In genomic region chr18:21742323-21742687, GRCh38 we compare ENCODE assay signal across 8 cellular contexts. TPM values are rescaled to one million over a fixed set of nuclear protein-coding genes. Genes with fewer than 3 reads are reported as not detected.
DNase-seq lines count a peak whose midpoint lies in the region; ATAC-seq and TF ChIP-seq lines count a peak whose summit lies in the region.

No MANE protein-coding gene starts in this region.

- ATAC-seq in naive thymus-derived CD4-positive, alpha-beta T cell = no peak
- ATAC-seq in GM21515 (IDR thresholded peaks at IDR 0.05; ENCODE audit: unreplicated experiment) = no peak

- H3K27ac Mint-ChIP-seq in naive thymus-derived CD4-positive, alpha-beta T cell = peak overlapping the region; percentile 12 to 78 (median 65)

- H3K4me1 ChIP-seq in BE2C = no peaks in the 10 kb centered on the region
- H3K4me1 ChIP-seq in naive thymus-derived CD4-positive, alpha-beta T cell (ENCODE audit: control insufficient read depth in 2 of 2, insufficient read depth in 2 of 2, low read length in 2 of 2) = peaks cover 9 to 13% of the 10 kb centered on the region in 2 donors

- H3K36me3 ChIP-seq in BE2C (no peaks in the 10 kb centered on the region), KOPT-K1 (ENCODE audit: insufficient read depth, low read length) (no peaks in the 10 kb centered on the region)
- peaks cover 0 to 3% (median 0%) of the 10 kb centered on the region in 3 experiments for H3K36me3 ChIP-seq in naive thymus-derived CD4-positive, alpha-beta T cell (ENCODE audit: control insufficient read depth in 2 of 3, insufficient read depth in 3 of 3, low read length in 3 of 3)

- TF ChIP-seq CTCF in BE2C (IDR thresholded peaks at IDR 0.05; ENCODE audit: low read depth, low read length) = no peak
- no peak for TF ChIP-seq CTCF in cardiac fibroblast (IDR thresholded peaks at IDR 0.05; ENCODE audit: low read depth, low read length)

- CTCF ChIA-PET in naive thymus-derived CD4-positive, alpha-beta T cell (lab: Charles Lee) = interaction anchor here (0.6 kb wide), 1 partner anchor 158 kb away, joined by 3 read pairs; no protein-coding TSS in a partner anchor

- DNase-seq in BE2C = no peak
- peak in 1 of 2 donors; percentile 36 for DNase-seq in cardiac fibroblast (ENCODE audit: low read depth in 2 of 2)
- no peak for DNase-seq in naive thymus-derived CD4-positive, alpha-beta T cell
- DNase-seq in LoVo (ENCODE audit: low spot score) = no peak
- DNase-seq in caudate nucleus (lab: John Stamatoyannopoulos, UW) = no peak
- DNase-seq in effector CD4-positive, alpha-beta T cell = no peak

- H3K27ac ChIP-seq in KOPT-K1 (ENCODE audit: low read depth, low read length, poor library complexity, severe bottlenecking) (peak overlapping the region; percentile 89), caudate nucleus (ENCODE audit: low read depth, low read length) (no peak overlapping the region)
- H3K27ac ChIP-seq in naive thymus-derived CD4-positive, alpha-beta T cell (ENCODE audit: low read depth, low read length) = no peak overlapping the region

- H3K4me1 Mint-ChIP-seq in naive thymus-derived CD4-positive, alpha-beta T cell = peaks cover 30 to 72% (median 54%) of the 10 kb centered on the region in 7 donors

- intact Hi-C loops in naive thymus-derived CD4-positive, alpha-beta T cell (cut with micrococcal nuclease) = loop anchor here in 1 of 2 donors (5.0 kb wide), 2 partner anchors 110 to 1845 kb away; partner anchors contain the start of gene NPC1

- POLR2A ChIA-PET in naive thymus-derived CD4-positive, alpha-beta T cell (lab: Charles Lee) = interaction anchor here (0.8 to 4.2 kb wide), 5 partner anchors 38 to 145 kb away, joined by 3 to 30 read pairs (median 4); partner anchors contain the start of genes ABHD3, ESCO1 and SNRPD1

- H3K9me3 Mint-ChIP-seq in naive thymus-derived CD4-positive, alpha-beta T cell = peaks cover 0 to 5% (median 0%) of the 10 kb centered on the region in 11 donors

- peaks cover 0 to 20% (median 0%) of the 10 kb centered on the region in 5 donors for H3K36me3 Mint-ChIP-seq in naive thymus-derived CD4-positive, alpha-beta T cell

- peak overlapping the region; percentile 69 to 89 (median 83) for H3K4me3 Mint-ChIP-seq in naive thymus-derived CD4-positive, alpha-beta T cell

- peaks cover 0 to 11% (median 0%) of the 10 kb centered on the region in 5 donors for H3K27me3 Mint-ChIP-seq in naive thymus-derived CD4-positive, alpha-beta T cell

- H3K4me3 ChIP-seq in BE2C (ENCODE audit: low read depth, low read length) (peak overlapping the region; percentile 73), cardiac fibroblast (replicated peaks in 1 of 2; ENCODE audit: low read depth in 2 of 2, low read length in 2 of 2) (peak overlapping the region; percentile 87 to 92)
- H3K4me3 ChIP-seq in naive thymus-derived CD4-positive, alpha-beta T cell (ENCODE audit: low read length) = peak overlapping the region; percentile 55

- no peaks in the 10 kb centered on the region for H3K9me3 ChIP-seq in BE2C
- H3K9me3 ChIP-seq in KOPT-K1 (ENCODE audit: insufficient read depth, low read length, poor library complexity, severe bottlenecking) = no peaks in the 10 kb centered on the region
- no peaks in the 10 kb centered on the region for H3K9me3 ChIP-seq in naive thymus-derived CD4-positive, alpha-beta T cell (ENCODE audit: control insufficient read depth in 2 of 3, low read length in 3 of 3)

- H3K27me3 ChIP-seq in BE2C = no peaks in the 10 kb centered on the region
- no peaks in the 10 kb centered on the region for H3K27me3 ChIP-seq in naive thymus-derived CD4-positive, alpha-beta T cell (ENCODE audit: control insufficient read depth in 2 of 2, insufficient read depth in 2 of 2, low read length in 2 of 2)

RNA-seq across cellular contexts. Expression of gene MIB1, which starts 1.7 kb away (rescaled TPM):
- polyA plus RNA-seq in BE2C (2012; ENCODE audit: insufficient read depth, insufficient read length, low read depth) = 4.0 TPM
- 10 to 100 TPM; 16.0 to 35.2 (median 19.8) TPM for total RNA-seq in naive thymus-derived CD4-positive, alpha-beta T cell
- polyA plus RNA-seq in naive thymus-derived CD4-positive, alpha-beta T cell = 1 to 10 TPM; 3.9 to 4.2 TPM

RNA-seq across cellular contexts. Expression of gene ABHD3, which starts 37.7 kb away (rescaled TPM):
- 3.6 TPM for polyA plus RNA-seq in BE2C (2012; ENCODE audit: insufficient read depth, insufficient read length, low read depth)
- total RNA-seq in naive thymus-derived CD4-positive, alpha-beta T cell = 10 to 100 TPM; 26.9 to 53.1 (median 43.6) TPM
- polyA plus RNA-seq in naive thymus-derived CD4-positive, alpha-beta T cell = 10 to 100 TPM; 21.9 to 22.8 TPM
